ENCODE assay signal across 39 cellular contexts in genomic region chr3:36259580-36259979, GRCh38.
"Had no signal": no experiment of that assay in that cellular context is flagged by ENCODE, and none has a peak within 500 bp of the region (broad histone marks: within the 10 kb centered on the region; RNA-seq: fewer than 3 reads in every experiment).

No MANE protein-coding gene starts in this region.

- H3K27me3 ChIP-seq: MG63, Peyer's patch, SJSA1 had no signal

- H3K9me3 Mint-ChIP-seq: activated CD4-positive, alpha-beta memory T cell treated with anti-CD3 and anti-CD28 coated beads, Interleukin-2, amount 10 ng/mL, durations not matched to agents 7 days and 5 days had no signal

- H3K9me3 ChIP-seq: MG63, Peyer's patch, SJSA1 had no signal

- H3K27ac Mint-ChIP-seq: activated CD4-positive, alpha-beta memory T cell treated with anti-CD3 and anti-CD28 coated beads, Interleukin-2, amount 10 ng/mL, durations not matched to agents 7 days and 5 days; activated CD8-positive, alpha-beta memory T cell treated with anti-CD3 and anti-CD28 coated beads, Interleukin-2, amount 10 ng/mL, durations not matched to agents 7 days and 5 days; activated naive CD4-positive, alpha-beta T cell treated with anti-CD3 and anti-CD28 coated beads, Interleukin-2, amount 10 ng/mL, durations not matched to agents 7 days and 5 days; activated naive CD8-positive, alpha-beta T cell; activated naive CD8-positive, alpha-beta T cell treated with anti-CD3 and anti-CD28 coated beads, Interleukin-2, amount 50 U/mL, for 24 hours; brain had no signal

- H3K27ac ChIP-seq: Peyer's patch, SJSA1, VCaP had no signal

- H3K4me1 Mint-ChIP-seq: activated CD4-positive, alpha-beta memory T cell treated with anti-CD3 and anti-CD28 coated beads, Interleukin-2, amount 10 ng/mL, durations not matched to agents 7 days and 5 days; activated CD8-positive, alpha-beta memory T cell treated with anti-CD3 and anti-CD28 coated beads, Interleukin-2, amount 10 ng/mL, durations not matched to agents 7 days and 5 days; activated naive CD4-positive, alpha-beta T cell treated with anti-CD3 and anti-CD28 coated beads, Interleukin-2, amount 10 ng/mL, durations not matched to agents 7 days and 5 days; activated naive CD8-positive, alpha-beta T cell treated with anti-CD3 and anti-CD28 coated beads, Interleukin-2, amount 50 U/mL, for 24 hours; brain had no signal

- H3K36me3 Mint-ChIP-seq: activated CD8-positive, alpha-beta memory T cell treated with anti-CD3 and anti-CD28 coated beads, Interleukin-2, amount 10 ng/mL, durations not matched to agents 7 days and 5 days; activated naive CD4-positive, alpha-beta T cell treated with anti-CD3 and anti-CD28 coated beads, Interleukin-2, amount 10 ng/mL, durations not matched to agents 7 days and 5 days; activated naive CD8-positive, alpha-beta T cell; brain had no signal

- DNase-seq: activated CD4-positive, alpha-beta memory T cell treated with anti-CD3 and anti-CD28 coated beads, Interleukin-2, amount 10 ng/mL, durations not matched to agents 7 days and 5 days; activated CD4-positive, alpha-beta T cell treated with anti-CD3 and anti-CD28 coated beads for 1 hour; activated CD4-positive, alpha-beta T cell treated with anti-CD3 and anti-CD28 coated beads for 48 hours; activated CD4-positive, CD25-positive, alpha-beta regulatory T cell; activated CD8-positive, alpha-beta memory T cell treated with anti-CD3 and anti-CD28 coated beads for 24 hours; activated CD8-positive, alpha-beta memory T cell treated with anti-CD3 and anti-CD28 coated beads, Interleukin-2, amount 10 ng/mL, durations not matched to agents 7 days and 5 days; activated CD8-positive, alpha-beta memory T cell treated with anti-CD3 and anti-CD28 coated beads, Interleukin-2, amount 50 U/mL, for 48 hours; activated effector memory CD4-positive, alpha-beta T cell treated with Interleukin-2 at 50 U/mL for 16 hours; activated naive CD4-positive, alpha-beta T cell treated with anti-CD3 and anti-CD28 coated beads, Interleukin-2, amount 10 ng/mL, durations not matched to agents 7 days and 5 days; activated naive CD8-positive, alpha-beta T cell treated with anti-CD3 and anti-CD28 coated beads, Interleukin-2, amount 50 U/mL, for 24 hours; activated T-cell treated with anti-CD3 and anti-CD28 coated beads, Interleukin-2, amount 50 U/mL, for 48 hours; anterior cingulate cortex; central memory CD4-positive, alpha-beta T cell; Kasumi-1; KG1; MG63; MV-4-11; NCI-H1092; NCI-H146; NCI-H187; NCI-H2029 treated with DMSO at 0.1 percent for 48 hours; NCI-H226; NCI-H446 treated with DMSO at 0.1 percent for 48 hours; NCI-H524; NCI-H69; NCI-H82; NK-92 treated with Interleukin-12 subunit alpha and Interleukin-12 subunit beta, amount 100 ng/mL, for 24 hours; PC-3; Peyer's patch; RPMI8226; SHP77 treated with DMSO at 0.1 percent for 48 hours; SW 1271; T-helper 1 cell; T-helper 2 cell; T-helper 9 cell had no signal

- H3K4me3 Mint-ChIP-seq: activated CD4-positive, alpha-beta memory T cell treated with anti-CD3 and anti-CD28 coated beads, Interleukin-2, amount 10 ng/mL, durations not matched to agents 7 days and 5 days; activated CD8-positive, alpha-beta memory T cell treated with anti-CD3 and anti-CD28 coated beads, Interleukin-2, amount 10 ng/mL, durations not matched to agents 7 days and 5 days; activated naive CD4-positive, alpha-beta T cell treated with anti-CD3 and anti-CD28 coated beads, Interleukin-2, amount 10 ng/mL, durations not matched to agents 7 days and 5 days; activated naive CD8-positive, alpha-beta T cell; activated naive CD8-positive, alpha-beta T cell treated with anti-CD3 and anti-CD28 coated beads, Interleukin-2, amount 50 U/mL, for 24 hours; brain had no signal

- H3K4me1 ChIP-seq: Peyer's patch, SJSA1 had no signal

- H3K27me3 Mint-ChIP-seq: activated CD4-positive, alpha-beta memory T cell treated with anti-CD3 and anti-CD28 coated beads, Interleukin-2, amount 10 ng/mL, durations not matched to agents 7 days and 5 days; activated CD8-positive, alpha-beta memory T cell treated with anti-CD3 and anti-CD28 coated beads, Interleukin-2, amount 10 ng/mL, durations not matched to agents 7 days and 5 days; activated naive CD4-positive, alpha-beta T cell treated with anti-CD3 and anti-CD28 coated beads, Interleukin-2, amount 10 ng/mL, durations not matched to agents 7 days and 5 days; activated naive CD8-positive, alpha-beta T cell; activated naive CD8-positive, alpha-beta T cell treated with anti-CD3 and anti-CD28 coated beads, Interleukin-2, amount 50 U/mL, for 24 hours; brain had no signal

- ATAC-seq: activated CD8-positive, alpha-beta memory T cell treated with anti-CD3 and anti-CD28 coated beads, Interleukin-2, amount 10 ng/mL, durations not matched to agents 7 days and 5 days; activated naive CD8-positive, alpha-beta T cell treated with anti-CD3 and anti-CD28 coated beads, Interleukin-2, amount 50 U/mL, for 24 hours; PC-3 had no signal

- H3K4me3 ChIP-seq: MG63, Peyer's patch, SJSA1 had no signal

- H3K36me3 ChIP-seq: MG63, Peyer's patch, SJSA1 had no signal
